ENCODE assay signal across 9 cellular contexts in the genomic region with DNA sequence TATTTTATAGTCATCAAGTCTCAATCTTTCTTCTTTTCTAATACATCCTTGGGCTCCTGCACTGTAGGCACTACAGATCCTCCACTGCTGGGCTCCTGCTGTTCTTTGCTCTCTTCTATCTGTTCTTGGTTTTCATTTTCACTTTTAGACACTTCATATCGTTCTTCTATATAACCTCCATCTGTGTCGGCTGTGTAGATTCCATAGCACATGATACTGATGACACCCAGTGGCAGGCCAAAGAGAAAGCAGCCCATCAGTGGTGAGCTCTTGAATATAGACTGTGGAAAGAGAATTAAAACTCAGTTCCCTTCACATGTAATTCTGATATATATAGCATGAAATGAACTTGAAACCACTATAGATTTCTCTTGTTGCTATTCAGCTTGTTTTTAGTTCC. TPM values are rescaled to one million over a fixed set of nuclear protein-coding genes. Genes with fewer than 3 reads are reported as not detected.
A peak's percentile ranks its signal among the peaks of the same experiment; 100 is the strongest.
DNase-seq lines count a peak whose midpoint lies in the region; ATAC-seq and TF ChIP-seq lines count a peak whose summit lies in the region.
"Had no signal": no experiment of that assay in that cellular context is flagged by ENCODE, and none has a peak within 500 bp of the region (broad histone marks: within the 10 kb centered on the region; RNA-seq: fewer than 3 reads in every experiment).

No MANE protein-coding gene starts in this region.

- BruUV-seq in mammary epithelial cell (replicated peaks; lab: Mats Ljungman, UMichigan) = no TSS peak

- intact Hi-C loops in mammary epithelial cell (cut with micrococcal nuclease) = no loop called here

- H3K79me2 ChIP-seq in mammary epithelial cell (ENCODE audit: insufficient read depth, low read length) = no peaks in the 10 kb centered on the region

- WGBS in mammary epithelial cell (ENCODE audit: low coverage, missing lambda C conversion rate) = 57% methylated on average over 1 of the region's 2 CpGs

- dilution Hi-C loops in mammary epithelial cell (cut with HindIII; ENCODE audit: low sequenced_read_pairs) = no loop called here

- no peaks in the 10 kb centered on the region for H3K4me1 ChIP-seq in mammary epithelial cell (ENCODE audit: insufficient read depth, low read length)

- ATAC-seq in GM21515 (IDR thresholded peaks at IDR 0.05; ENCODE audit: unreplicated experiment) (peak; percentile 93), HG03558 (IDR thresholded peaks at IDR 0.05; ENCODE audit: extremely low read depth, unreplicated experiment) (peak; percentile 81)

- CTCF ChIA-PET in mammary epithelial cell (lab: Charles Lee; ENCODE audit: low non-redundant PET) = no interaction called here

- H2AFZ ChIP-seq in mammary epithelial cell (ENCODE audit: low read depth, low read length) = no peak overlapping the region

- H3K4me2 ChIP-seq in mammary epithelial cell (ENCODE audit: insufficient read depth, low read depth, low read length) = no peak overlapping the region

- H3K9ac ChIP-seq in mammary epithelial cell (ENCODE audit: insufficient read depth, low read length) = no peak overlapping the region

- DNase-seq in GM13977 (ENCODE audit: low spot score) = no peak
- peak; percentile 60 for DNase-seq in fibroblast of villous mesenchyme (ENCODE audit: low read depth)
- DNase-seq in mammary epithelial cell = no peak
- no peak for DNase-seq in HK-2 (ENCODE audit: unreplicated experiment)
- DNase-seq in NCI-H187 treated with DMSO at 0.1 percent for 48 hours (lab: John Stamatoyannopoulos, UW) = no peak
- no peak for DNase-seq in COR-L47 (lab: John Stamatoyannopoulos, UW)
- DNase-seq: right cardiac atrium had no signal

- no peaks in the 10 kb centered on the region for H3K27me3 ChIP-seq in mammary epithelial cell (ENCODE audit: insufficient read depth, low read length)

- H3K4me3 ChIP-seq in fibroblast of villous mesenchyme (ENCODE audit: low read depth, low read length) = no peak overlapping the region
- H3K4me3 ChIP-seq in mammary epithelial cell (replicated peaks in 1 of 3; ENCODE audit: insufficient read depth in 1 of 3, low read depth in 2 of 3, low read length in 3 of 3) = no peak overlapping the region

- TF ChIP-seq CTCF in GM13977 (IDR thresholded peaks at IDR 0.05; ENCODE audit: extremely low read depth, insufficient read depth, missing control alignments) (peak; percentile 33), fibroblast of villous mesenchyme (IDR thresholded peaks at IDR 0.05; ENCODE audit: insufficient read depth, low read depth, low read length) (peak; percentile 31), mammary epithelial cell (conservative IDR thresholded peaks at IDR 0.05 in 1 of 2, IDR thresholded peaks at IDR 0.05 in 1 of 2; ENCODE audit: extremely low read depth in 1 of 2, insufficient read depth in 1 of 2, low read depth in 1 of 2, low read length in 2 of 2) (peak in 1 of 2 donors; percentile 36)

- H4K20me1 ChIP-seq in mammary epithelial cell (ENCODE audit: insufficient read depth, low read length) = no peaks in the 10 kb centered on the region

- H3K36me3 ChIP-seq in mammary epithelial cell (ENCODE audit: insufficient read depth, low read length) = peaks cover 25% of the 10 kb centered on the region

- H3K9me3 ChIP-seq in mammary epithelial cell (replicated peaks; ENCODE audit: insufficient read depth, low read length) = no peaks in the 10 kb centered on the region

- H3K27ac ChIP-seq in mammary epithelial cell (ENCODE audit: insufficient read depth, low read depth, low read length) = no peak overlapping the region

- in situ Hi-C loops in GM13977 (cut with MboI; ENCODE audit: low pct_unique_long_range_greater_than_20kb, low sequenced_read_pairs, unreplicated experiment) = no loop called here
- in situ Hi-C loops in mammary epithelial cell (cut with MboI; ENCODE audit: low sequenced_read_pairs in 2 of 2) = no loop called here

RNA-seq across cellular contexts. Expression of gene TMX3, which starts 38.0 kb away (rescaled TPM):
- total RNA-seq in fibroblast of villous mesenchyme (115 and 152 TPM in 2 replicates), mammary epithelial cell (10 to 100 TPM; 62.0 to 63.3 TPM)
- polyA plus RNA-seq in mammary epithelial cell = 32.4 TPM
- polyA minus RNA-seq in mammary epithelial cell = 29.3 TPM
